Comparison of ENCODE assay signal across 8 cellular contexts in genomic region chr9:128689820-128690683, GRCh38. TPM values are rescaled to one million over a fixed set of nuclear protein-coding genes. Genes with fewer than 3 reads are reported as not detected.
A peak's percentile ranks its signal among the peaks of the same experiment; 100 is the strongest.
DNase-seq lines count a peak whose midpoint lies in the region; ATAC-seq and TF ChIP-seq lines count a peak whose summit lies in the region.

No MANE protein-coding gene starts in this region.

- H3K4me3 Mint-ChIP-seq in CD4-positive, CD25-positive, alpha-beta regulatory T cell: peak overlapping the region; percentile 93 to 100 (median 96)
- H3K4me3 Mint-ChIP-seq in activated naive CD8-positive, alpha-beta T cell: peak overlapping the region; percentile 100

- H3K9me3 Mint-ChIP-seq in CD4-positive, CD25-positive, alpha-beta regulatory T cell: no peaks in the 10 kb centered on the region
- H3K9me3 Mint-ChIP-seq in activated naive CD8-positive, alpha-beta T cell (ENCODE audit: low read depth): no peaks in the 10 kb centered on the region

- H3K27ac Mint-ChIP-seq in CD4-positive, CD25-positive, alpha-beta regulatory T cell: peak overlapping the region; percentile 95 to 100 (median 96)
- H3K27ac Mint-ChIP-seq in activated naive CD8-positive, alpha-beta T cell: peak overlapping the region; percentile 100

- ATAC-seq in CD4-positive, CD25-positive, alpha-beta regulatory T cell (ENCODE audit: low read depth in 2 of 2): peak; percentile 11 to 20
- ATAC-seq in GM18517 (IDR thresholded peaks at IDR 0.05; ENCODE audit: unreplicated experiment) (no peak), HG03520 (IDR thresholded peaks at IDR 0.05; ENCODE audit: unreplicated experiment) (no peak)

- peaks cover 25 to 60% (median 46%) of the 10 kb centered on the region in 4 donors for H3K4me1 Mint-ChIP-seq in CD4-positive, CD25-positive, alpha-beta regulatory T cell
- peaks cover 58% of the 10 kb centered on the region for H3K4me1 Mint-ChIP-seq in activated naive CD8-positive, alpha-beta T cell (ENCODE audit: low read depth)

- H3K27me3 Mint-ChIP-seq in CD4-positive, CD25-positive, alpha-beta regulatory T cell: peaks cover 5% of the 10 kb centered on the region
- no peaks in the 10 kb centered on the region for H3K27me3 Mint-ChIP-seq in activated naive CD8-positive, alpha-beta T cell

- peak overlapping the region; percentile 68 for H3K27ac ChIP-seq in CD4-positive, CD25-positive, alpha-beta regulatory T cell (ENCODE audit: insufficient read depth, low read length, poor library complexity, severe bottlenecking)
- peak overlapping the region; percentile 98 for H3K27ac ChIP-seq in left ventricle myocardium inferior (replicated peaks)

- intact Hi-C loops in left ventricle myocardium inferior (cut with micrococcal nuclease) (no loop called here), posterior vena cava (cut with DNase I) (no loop called here)

- peaks cover 44% of the 10 kb centered on the region for H3K4me1 ChIP-seq in CD4-positive, CD25-positive, alpha-beta regulatory T cell (ENCODE audit: control insufficient read depth, insufficient read depth, low read length, poor library complexity, severe bottlenecking)
- peaks cover 33% of the 10 kb centered on the region for H3K4me1 ChIP-seq in left ventricle myocardium inferior

- peaks cover 26% of the 10 kb centered on the region for H3K36me3 Mint-ChIP-seq in CD4-positive, CD25-positive, alpha-beta regulatory T cell
- H3K36me3 Mint-ChIP-seq in activated naive CD8-positive, alpha-beta T cell: peaks cover 15% of the 10 kb centered on the region

- H3K4me3 ChIP-seq in CD4-positive, CD25-positive, alpha-beta regulatory T cell (ENCODE audit: low read depth, low read length): peak overlapping the region; percentile 84
- peak overlapping the region; percentile 99 for H3K4me3 ChIP-seq in HFF-Myc (replicated peaks; ENCODE audit: low read depth, low read length)
- H3K4me3 ChIP-seq in left ventricle myocardium inferior: peak overlapping the region; percentile 81

- no peaks in the 10 kb centered on the region for H3K27me3 ChIP-seq in CD4-positive, CD25-positive, alpha-beta regulatory T cell (ENCODE audit: control insufficient read depth, insufficient read depth, low read length)
- H3K27me3 ChIP-seq in left ventricle myocardium inferior (ENCODE audit: low read depth): no peaks in the 10 kb centered on the region

- peak; percentile 38 to 76 (median 60) for DNase-seq in CD4-positive, CD25-positive, alpha-beta regulatory T cell
- no peak for DNase-seq in HFF-Myc (ENCODE audit: extremely low read depth, low read depth)
- DNase-seq in RKO (ENCODE audit: low spot score): peak; percentile 71
- no peak for DNase-seq in left ventricle myocardium inferior
- peak; percentile 79 for DNase-seq in posterior vena cava (ENCODE audit: low spot score)

- TF ChIP-seq CTCF in HFF-Myc (IDR thresholded peaks at IDR 0.05; ENCODE audit: low read depth, low read length, missing control alignments) (no peak), left ventricle myocardium inferior (IDR thresholded peaks at IDR 0.05; ENCODE audit: borderline replicate concordance) (no peak)

- H3K36me3 ChIP-seq in CD4-positive, CD25-positive, alpha-beta regulatory T cell (ENCODE audit: control insufficient read depth, insufficient read depth, low read length): peaks cover 30% of the 10 kb centered on the region
- H3K36me3 ChIP-seq in left ventricle myocardium inferior: peaks cover 38% of the 10 kb centered on the region

- no peaks in the 10 kb centered on the region for H3K9me3 ChIP-seq in CD4-positive, CD25-positive, alpha-beta regulatory T cell (ENCODE audit: control insufficient read depth in 2 of 2, low read length in 2 of 2)
- no peaks in the 10 kb centered on the region for H3K9me3 ChIP-seq in left ventricle myocardium inferior (replicated peaks)

RNA-seq across cellular contexts. Expression of gene SET, which starts 1.0 kb away (rescaled TPM):
- total RNA-seq in CD4-positive, CD25-positive, alpha-beta regulatory T cell: 226 TPM
- 100 to 1,000 TPM; 123 to 200 (median 154) TPM for polyA plus RNA-seq in CD4-positive, CD25-positive, alpha-beta regulatory T cell
- total RNA-seq in left ventricle myocardium inferior (168 TPM), posterior vena cava (100 to 1,000 TPM; 189 to 240 TPM)

RNA-seq across cellular contexts. Expression of gene PKN3, which starts 12.3 kb away (rescaled TPM):
- total RNA-seq in CD4-positive, CD25-positive, alpha-beta regulatory T cell: 2.6 TPM
- under 1 TPM in 3 of 4 donors, not detected in 1; 0.69 to 0.96 (median 0.70) TPM for polyA plus RNA-seq in CD4-positive, CD25-positive, alpha-beta regulatory T cell
- total RNA-seq in left ventricle myocardium inferior: 6.3 TPM
- 10 to 100 TPM in 1 of 2 donors, 1 to 10 TPM in 1; 8.8 to 11.4 TPM for total RNA-seq in posterior vena cava

RNA-seq across cellular contexts. Expression of gene DYNC2I2, which starts 33.4 kb away (rescaled TPM):
- 3.6 TPM for total RNA-seq in CD4-positive, CD25-positive, alpha-beta regulatory T cell
- 10 to 100 TPM in 1 of 4 donors, 1 to 10 TPM in 3; 2.3 to 10.2 (median 5.1) TPM for polyA plus RNA-seq in CD4-positive, CD25-positive, alpha-beta regulatory T cell
- total RNA-seq in left ventricle myocardium inferior (32.7 TPM), posterior vena cava (10 to 100 TPM; 18.1 to 19.4 TPM)

RNA-seq across cellular contexts. Expression of gene ZDHHC12, which starts 33.9 kb away (rescaled TPM):
- total RNA-seq in CD4-positive, CD25-positive, alpha-beta regulatory T cell: 25.1 TPM
- polyA plus RNA-seq in CD4-positive, CD25-positive, alpha-beta regulatory T cell: 10 to 100 TPM; 49.4 to 59.8 (median 54.3) TPM
- total RNA-seq in left ventricle myocardium inferior: 6.3 TPM
- 1 to 10 TPM; 8.3 to 8.6 TPM for total RNA-seq in posterior vena cava

Comparison
In these comparisons a context has a peak if more than half of its experiments do, and no peak if none do; other contexts are left out.
1. ATAC-seq: peak in CD4-positive, CD25-positive, alpha-beta regulatory T cell (2 of 2); none in GM18517 (single experiment) and HG03520 (single experiment).
2. DNase-seq: peak in CD4-positive, CD25-positive, alpha-beta regulatory T cell (3 of 3), RKO (single experiment) and posterior vena cava (single experiment); none in HFF-Myc (single experiment) and left ventricle myocardium inferior (single experiment).
3. Peak in every context shown above with its lines, with median percentiles within 50 percentile points of each other: H3K4me3 ChIP-seq.